20 cellular contexts compared by ENCODE assay signal in genomic region chr6:53418288-53418687, GRCh38.
"Had no signal": no experiment of that assay in that cellular context is flagged by ENCODE, and none has a peak within 500 bp of the region (broad histone marks: within the 10 kb centered on the region; RNA-seq: fewer than 3 reads in every experiment).

No MANE protein-coding gene starts in this region.

- H3K27ac Mint-ChIP-seq: dendritic cell treated with granulocyte-macrophage colony-stimulating factor and Interleukin-4, amounts not matched to agents 40 ng/mL and 50 ng/mL, for 4 days; effector memory CD8-positive, alpha-beta T cell; memory B cell; nephron had no signal

- H3K27me3 ChIP-seq: gastroesophageal sphincter, left lung, tibial artery, upper lobe of left lung, uterus had no signal

- H3K27ac ChIP-seq: gastroesophageal sphincter, left lung, lower lobe of right lung, tibial artery, upper lobe of left lung, uterus had no signal

- H3K36me3 ChIP-seq: gastroesophageal sphincter, left lung, lower lobe of right lung, tibial artery, upper lobe of left lung, uterus had no signal

- H3K4me2 ChIP-seq: smooth muscle cell had no signal

- H3K4me3 Mint-ChIP-seq: dendritic cell treated with granulocyte-macrophage colony-stimulating factor and Interleukin-4, amounts not matched to agents 40 ng/mL and 50 ng/mL, for 4 days; effector memory CD8-positive, alpha-beta T cell; memory B cell; naive B cell; nephron had no signal

- H3K4me3 ChIP-seq: gastroesophageal sphincter, left lung, lower lobe of right lung, smooth muscle cell, tibial artery, upper lobe of left lung, uterus had no signal

- ATAC-seq: effector memory CD8-positive, alpha-beta T cell; gastroesophageal sphincter; left lung; lower lobe of right lung; right cardiac atrium; stimulated activated naive CD8-positive, alpha-beta T cell treated with anti-CD3 and anti-CD28 coated beads, Interleukin-15, Interleukin-2, amounts not matched to agents 100 U/mL and 50 U/mL, for 24 hours had no signal

- H3K27me3 Mint-ChIP-seq: dendritic cell treated with granulocyte-macrophage colony-stimulating factor and Interleukin-4, amounts not matched to agents 40 ng/mL and 50 ng/mL, for 4 days; memory B cell; naive B cell had no signal

- H3K4me1 ChIP-seq: gastroesophageal sphincter, left lung, lower lobe of right lung, tibial artery, uterus had no signal

- H3K36me3 Mint-ChIP-seq: memory B cell, naive B cell had no signal

- H3K9me3 ChIP-seq: gastroesophageal sphincter, left lung, lower lobe of right lung, tibial artery, upper lobe of left lung, uterus had no signal

- H3K4me1 Mint-ChIP-seq: memory B cell, naive B cell, nephron had no signal

- H3K9me3 Mint-ChIP-seq: dendritic cell treated with granulocyte-macrophage colony-stimulating factor and Interleukin-4, amounts not matched to agents 40 ng/mL and 50 ng/mL, for 4 days; effector memory CD8-positive, alpha-beta T cell; memory B cell; naive B cell; nephron had no signal

- FAIRE-seq: colon had no signal

- DNase-seq: cerebellar nuclear complex; effector memory CD8-positive, alpha-beta T cell; glutamatergic neuron; islet precursor cell; left lung; lower lobe of right lung; midbrain; naive B cell; right cardiac atrium; stimulated activated CD4-positive, alpha-beta T cell treated with anti-CD3 and anti-CD28 coated beads, Interleukin-2, amount 100 ng/mL, for 48 hours; stimulated activated naive CD8-positive, alpha-beta T cell treated with anti-CD3 and anti-CD28 coated beads, Interleukin-15, Interleukin-2, amounts not matched to agents 100 U/mL and 50 U/mL, for 24 hours; tibial artery; upper lobe of left lung; uterus had no signal
